16 cellular contexts compared by ENCODE assay signal in the genomic region with DNA sequence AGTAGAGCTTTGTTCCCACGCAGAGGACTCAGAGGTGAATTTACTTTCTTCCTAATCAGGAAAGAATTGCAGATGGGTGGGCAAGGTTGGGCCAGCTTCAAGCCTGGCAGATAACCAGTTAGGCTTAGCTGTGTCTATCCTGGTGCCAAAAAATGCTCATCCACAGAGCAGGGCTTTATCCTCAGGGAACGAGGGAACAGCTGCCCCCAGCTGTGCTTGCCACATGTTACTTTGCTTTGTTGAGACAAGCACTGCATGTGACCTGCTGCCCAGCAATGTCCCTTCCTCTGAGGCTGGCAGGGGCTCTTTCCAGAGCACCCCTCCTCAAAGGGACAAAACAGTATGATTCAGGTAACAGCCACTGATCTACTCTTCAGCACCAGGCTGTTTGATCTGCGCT.
DNase-seq lines count a peak whose midpoint lies in the region; ATAC-seq and TF ChIP-seq lines count a peak whose summit lies in the region.
"Had no signal": no experiment of that assay in that cellular context is flagged by ENCODE, and none has a peak within 500 bp of the region (broad histone marks: within the 10 kb centered on the region; RNA-seq: fewer than 3 reads in every experiment).

No MANE protein-coding gene starts in this region.

- no peaks in the 10 kb centered on the region for H3K9me3 ChIP-seq in endodermal cell (ENCODE audit: control insufficient read depth, low read length)
- no peaks in the 10 kb centered on the region for H3K9me3 ChIP-seq in mucosa of descending colon
- no peaks in the 10 kb centered on the region for H3K9me3 ChIP-seq in upper lobe of left lung
- H3K9me3 ChIP-seq: Caco-2, right lobe of liver, thoracic aorta had no signal

- H3K4me3 Mint-ChIP-seq in endodermal cell, result no peak overlapping the region
- H3K4me3 Mint-ChIP-seq: activated CD4-positive, alpha-beta T cell treated with anti-CD3 and anti-CD28 coated beads, Interleukin-2, amount 10 ng/mL, durations not matched to agents 24 days and 14 days had no signal

- no peak for TF ChIP-seq EP300 in upper lobe of left lung (IDR thresholded peaks at IDR 0.05)

- peak overlapping the region; percentile 20 for H3K27ac Mint-ChIP-seq in endodermal cell
- H3K27ac Mint-ChIP-seq: activated CD4-positive, alpha-beta T cell treated with anti-CD3 and anti-CD28 coated beads, Interleukin-2, amount 10 ng/mL, durations not matched to agents 24 days and 14 days; activated T-helper 2 cell treated with anti-CD3 and anti-CD28 coated beads, Interferon-gamma antibody, Interleukin-2, Interleukin-4, amounts not matched to agents 10 μg/mL and 5 μg/mL and 100 μg/mL, durations not matched to agents 14 hours and 24 hours and 36 hours had no signal

- H3K9me3 Mint-ChIP-seq in endodermal cell, result no peaks in the 10 kb centered on the region
- H3K9me3 Mint-ChIP-seq: activated CD4-positive, alpha-beta T cell treated with anti-CD3 and anti-CD28 coated beads, Interleukin-2, amount 10 ng/mL, durations not matched to agents 24 days and 14 days; activated T-helper 2 cell treated with anti-CD3 and anti-CD28 coated beads, Interferon-gamma antibody, Interleukin-2, Interleukin-4, amounts not matched to agents 10 μg/mL and 5 μg/mL and 100 μg/mL, durations not matched to agents 14 hours and 24 hours and 36 hours had no signal

- peak; percentile 40 for ATAC-seq in mucosa of descending colon
- peak in 1 of 2 donors; percentile 2 for ATAC-seq in upper lobe of left lung (ENCODE audit: low FRiP score in 2 of 2)
- no peak for ATAC-seq in HG02870 (IDR thresholded peaks at IDR 0.05; ENCODE audit: unreplicated experiment)
- no peak for ATAC-seq in GM18519 (IDR thresholded peaks at IDR 0.05; ENCODE audit: low FRiP score, unreplicated experiment)

- intact Hi-C loops in mucosa of descending colon (cut with DNase I, micrococcal nuclease), result no loop called here

- H3K27me3 ChIP-seq in endodermal cell (ENCODE audit: control insufficient read depth, insufficient read depth, low read length, poor library complexity, severe bottlenecking), result peaks cover 12% of the 10 kb centered on the region
- H3K27me3 ChIP-seq in upper lobe of left lung, result no peaks in the 10 kb centered on the region
- H3K27me3 ChIP-seq: right lobe of liver had no signal

- no peaks in the 10 kb centered on the region for H3K36me3 ChIP-seq in endodermal cell (ENCODE audit: control insufficient read depth, insufficient read depth, low read length)
- no peaks in the 10 kb centered on the region for H3K36me3 ChIP-seq in mucosa of descending colon (ENCODE audit: low read depth)
- no peaks in the 10 kb centered on the region for H3K36me3 ChIP-seq in upper lobe of left lung
- H3K36me3 ChIP-seq: right lobe of liver, thoracic aorta had no signal

- H3K36me3 Mint-ChIP-seq in endodermal cell (ENCODE audit: low read depth), result no peaks in the 10 kb centered on the region

- H3K4me3 ChIP-seq in endodermal cell (ENCODE audit: low read length), result no peak overlapping the region
- no peak overlapping the region for H3K4me3 ChIP-seq in mucosa of descending colon
- no peak overlapping the region for H3K4me3 ChIP-seq in upper lobe of left lung
- H3K4me3 ChIP-seq: right lobe of liver, thoracic aorta had no signal

- 56 to 68% methylated on average over 2 to 3 of the region's 3 CpGs for WGBS in endodermal cell (ENCODE audit: insufficient coverage in 1 of 2, insufficient read length in 1 of 2), 2 experiments
- WGBS in upper lobe of left lung, 2 donors, result 74 to 82% methylated on average over 2 to 3 of the region's 3 CpGs

- H3K4me1 Mint-ChIP-seq in endodermal cell, result peaks cover 24% of the 10 kb centered on the region
- H3K4me1 Mint-ChIP-seq: activated CD4-positive, alpha-beta T cell treated with anti-CD3 and anti-CD28 coated beads, Interleukin-2, amount 10 ng/mL, durations not matched to agents 24 days and 14 days had no signal

- TF ChIP-seq CTCF in endodermal cell (conservative IDR thresholded peaks at IDR 0.05) (no peak), mucosa of descending colon (IDR thresholded peaks at IDR 0.05) (no peak), upper lobe of left lung (IDR thresholded peaks at IDR 0.05) (no peak)

- no peak overlapping the region for H3K27ac ChIP-seq in endodermal cell (ENCODE audit: low read depth, low read length)
- H3K27ac ChIP-seq in upper lobe of left lung, result peak overlapping the region in 3 of 4 donors; percentile 21 to 81 (median 69)
- H3K27ac ChIP-seq: 22Rv1 had no signal

- H3K4me1 ChIP-seq in endodermal cell (ENCODE audit: control insufficient read depth, insufficient read depth, low read length), result no peaks in the 10 kb centered on the region
- no peaks in the 10 kb centered on the region for H3K4me1 ChIP-seq in mucosa of descending colon (ENCODE audit: low read depth)
- H3K4me1 ChIP-seq in upper lobe of left lung, result peaks cover 7 to 29% (median 12%) of the 10 kb centered on the region in 4 donors

- no peak for TF ChIP-seq POLR2A in upper lobe of left lung (IDR thresholded peaks at IDR 0.05)

- peaks cover 11% of the 10 kb centered on the region for H3K27me3 Mint-ChIP-seq in endodermal cell (ENCODE audit: insufficient read depth)
- H3K27me3 Mint-ChIP-seq: activated CD4-positive, alpha-beta T cell treated with anti-CD3 and anti-CD28 coated beads, Interleukin-2, amount 10 ng/mL, durations not matched to agents 24 days and 14 days had no signal

- peak; percentile 38 for DNase-seq in NCI-H82 (lab: John Stamatoyannopoulos, UW)
- DNase-seq in NCI-H82 treated with DMSO at 0.1 percent for 48 hours (lab: John Stamatoyannopoulos, UW; ENCODE audit: unreplicated experiment), result no peak
- peak; percentile 74 for DNase-seq in endodermal cell
- DNase-seq in mucosa of descending colon, result peak; percentile 60 to 61 (median 61)
- peak in 1 of 2 donors; percentile 34 for DNase-seq in upper lobe of left lung
- no peak for DNase-seq in NCI-H774 (lab: John Stamatoyannopoulos, UW)
- DNase-seq: activated CD4-positive, alpha-beta T cell treated with anti-CD3 and anti-CD28 coated beads, Interleukin-2, amount 10 ng/mL, durations not matched to agents 24 days and 14 days; Caco-2; midbrain; NCI-H1105 treated with DMSO at 0.1 percent for 48 hours; right lobe of liver had no signal

- H3K9ac ChIP-seq in endodermal cell (ENCODE audit: extremely low read depth, low read length, poor library complexity, severe bottlenecking), result no peak overlapping the region

Comparison
In these comparisons a context has a peak if more than half of its experiments do, and no peak if none do; other contexts are left out.
1. DNase-seq: peak in NCI-H82 (single experiment), endodermal cell (single experiment) and mucosa of descending colon (3 of 3); none in NCI-H82 treated with DMSO at 0.1 percent for 48 hours (single experiment) and NCI-H774 (single experiment).